In the genomic region with DNA sequence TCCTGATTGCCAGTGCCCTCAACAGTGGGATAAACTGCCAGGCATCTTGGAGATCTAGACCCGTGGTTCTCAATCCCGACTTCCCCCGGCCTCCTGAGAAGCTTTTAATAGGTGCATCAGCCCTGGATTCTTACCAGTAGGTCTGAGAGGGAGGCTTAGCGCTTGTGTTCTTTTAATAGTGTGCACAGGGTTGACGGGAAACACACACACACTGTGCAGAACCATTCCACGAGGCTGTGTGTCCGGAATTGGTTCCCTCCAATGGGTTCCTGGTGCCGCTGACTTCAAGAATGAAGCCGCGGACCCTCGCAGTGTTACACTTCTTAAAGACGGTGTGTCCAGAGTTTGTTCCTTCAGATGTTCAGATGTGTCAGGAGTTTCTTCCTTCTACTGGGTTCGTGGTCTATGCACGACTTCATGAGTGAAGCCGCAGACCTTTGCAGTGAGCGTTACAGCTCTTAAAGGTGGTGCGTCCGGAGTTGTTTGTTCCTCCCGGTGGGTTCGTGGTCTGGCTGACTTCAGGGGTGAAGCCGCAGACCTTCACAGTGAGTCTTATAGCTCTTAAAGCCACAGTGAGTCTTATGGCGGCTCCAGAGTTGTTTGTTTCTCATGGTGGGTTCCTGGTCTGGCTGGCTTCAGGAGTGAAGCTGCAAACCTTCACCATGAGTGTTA, we compare ENCODE assay signal across 16 cellular contexts. TPM values are rescaled to one million over a fixed set of nuclear protein-coding genes. Genes with fewer than 3 reads are reported as not detected.
DNase-seq lines count a peak whose midpoint lies in the region; ATAC-seq and TF ChIP-seq lines count a peak whose summit lies in the region.
"Had no signal": no experiment of that assay in that cellular context is flagged by ENCODE, and none has a peak within 500 bp of the region (broad histone marks: within the 10 kb centered on the region; RNA-seq: fewer than 3 reads in every experiment).

No MANE protein-coding gene starts in this region.

- H3K9me3 Mint-ChIP-seq in CD14-positive monocyte: peaks cover 2 to 31% (median 19%) of the 10 kb centered on the region in 7 donors
- H3K9me3 Mint-ChIP-seq in activated T-cell treated with anti-CD3 and anti-CD28 coated beads, Interleukin-2, amount 50 U/mL, for 4 hours: no peaks in the 10 kb centered on the region
- H3K9me3 Mint-ChIP-seq in natural killer cell treated with Interleukin-12 subunit alpha and Interleukin-12 subunit beta and Interleukin-15 and Interleukin-18, amount 100 ng/mL, for 72 hours: no peaks in the 10 kb centered on the region
- peaks cover 0 to 3% of the 10 kb centered on the region in 2 experiments; a peak in 3 of 5 replicates for H3K9me3 Mint-ChIP-seq in H9
- H3K9me3 Mint-ChIP-seq: endodermal cell had no signal

- H3K4me3 Mint-ChIP-seq in CD14-positive monocyte (peak overlapping the region; percentile 62 to 87), H9 (no peak overlapping the region)
- peak overlapping the region; percentile 65 for H3K4me3 Mint-ChIP-seq in activated T-cell treated with anti-CD3 and anti-CD28 coated beads, Interleukin-2, amount 50 U/mL, for 4 hours
- peak overlapping the region; percentile 72 for H3K4me3 Mint-ChIP-seq in natural killer cell treated with Interleukin-12 subunit alpha and Interleukin-12 subunit beta and Interleukin-15 and Interleukin-18, amount 100 ng/mL, for 72 hours
- H3K4me3 Mint-ChIP-seq: endodermal cell, WTC11 had no signal

- no peak overlapping the region for H2BK15ac ChIP-seq in H9 (ENCODE audit: low read depth, low read length)

- H3K27ac Mint-ChIP-seq in CD14-positive monocyte: peak overlapping the region in 1 of 7 donors; percentile 13
- H3K27ac Mint-ChIP-seq in natural killer cell treated with Interleukin-12 subunit alpha and Interleukin-12 subunit beta and Interleukin-15 and Interleukin-18, amount 100 ng/mL, for 72 hours: peak overlapping the region; percentile 7 to 36
- H3K27ac Mint-ChIP-seq in H9: no peak overlapping the region
- H3K27ac Mint-ChIP-seq: endodermal cell, WTC11 had no signal

- no peaks in the 10 kb centered on the region for H4K20me1 ChIP-seq in H9 (ENCODE audit: control insufficient read depth, insufficient read depth, insufficient read length)
- H4K20me1 ChIP-seq: BLaER1 treated with 17β-estradiol and CSF1 and Interleukin-3, amounts not matched to agents 10 nM and 100 nM had no signal

- no peak overlapping the region for H2BK5ac ChIP-seq in H9 (ENCODE audit: insufficient read length, low read length)

- no peak overlapping the region for H2AK5ac ChIP-seq in H9 (ENCODE audit: insufficient read length, low read length)

- intact Hi-C loops in CD14-positive monocyte (cut with micrococcal nuclease): loop anchor here in 1 of 2 donors (10.0 kb wide), 1 partner anchor 106 kb away; no protein-coding TSS in a partner anchor

- no CpG with 5 or more reads among the region's 22 CpGs for WGBS in H9 (ENCODE audit: extremely low coverage, insufficient read length, low lambda C conversion rate)

- ATAC-seq in activated T-cell treated with anti-CD3 and anti-CD28 coated beads, Interleukin-2, amount 50 U/mL, for 4 hours: peak; percentile 58 to 64
- peak; percentile 69 to 76 for ATAC-seq in natural killer cell treated with Interleukin-12 subunit alpha and Interleukin-12 subunit beta and Interleukin-15 and Interleukin-18, amount 100 ng/mL, for 72 hours
- no peak for ATAC-seq in HG03469 (IDR thresholded peaks at IDR 0.05; ENCODE audit: unreplicated experiment)
- no peak for ATAC-seq in GM21723 (IDR thresholded peaks at IDR 0.05; ENCODE audit: unreplicated experiment)
- ATAC-seq: right lobe of liver, WTC11 had no signal

- H4K5ac ChIP-seq in H9 (ENCODE audit: insufficient read length, low read depth, low read length): no peak overlapping the region

- no peak for TF ChIP-seq CTCF in CD14-positive monocyte (IDR thresholded peaks at IDR 0.05)
- TF ChIP-seq CTCF in H9 (conservative IDR thresholded peaks at IDR 0.05): no peak

- no peak overlapping the region for H3K9ac ChIP-seq in H9 (ENCODE audit: extremely low read depth, insufficient read length, low read length)
- H3K9ac ChIP-seq: BLaER1 treated with 17β-estradiol and CSF1 and Interleukin-3, amounts not matched to agents 10 nM and 100 nM had no signal

- H3K79me2 ChIP-seq in H9 (ENCODE audit: insufficient read depth, low read length): no peaks in the 10 kb centered on the region

- H3K27me3 Mint-ChIP-seq in CD14-positive monocyte (ENCODE audit: low read depth in 3 of 3): peaks cover 62 to 71% (median 64%) of the 10 kb centered on the region in 3 donors
- peaks cover 67% of the 10 kb centered on the region for H3K27me3 Mint-ChIP-seq in activated T-cell treated with anti-CD3 and anti-CD28 coated beads, Interleukin-2, amount 50 U/mL, for 4 hours (ENCODE audit: low read depth)
- peaks cover 25 to 31% of the 10 kb centered on the region in 2 donors for H3K27me3 Mint-ChIP-seq in natural killer cell treated with Interleukin-12 subunit alpha and Interleukin-12 subunit beta and Interleukin-15 and Interleukin-18, amount 100 ng/mL, for 72 hours
- H3K27me3 Mint-ChIP-seq in H9 (ENCODE audit: low read depth): peaks cover 8% of the 10 kb centered on the region

- no peak overlapping the region for H3K18ac ChIP-seq in H9 (ENCODE audit: insufficient read length, low read depth, low read length)

- H3K27me3 ChIP-seq in H9 (ENCODE audit: insufficient read depth, low read length): no peaks in the 10 kb centered on the region
- H3K27me3 ChIP-seq: BLaER1 treated with 17β-estradiol and CSF1 and Interleukin-3, amounts not matched to agents 10 nM and 100 nM; right lobe of liver had no signal

- no peak overlapping the region for H3T11ph ChIP-seq in H9 (ENCODE audit: low read length)

- no peak overlapping the region for H2AFZ ChIP-seq in H9 (ENCODE audit: low read length)

- H4K8ac ChIP-seq in H9 (replicated peaks; ENCODE audit: insufficient read length, low read depth, low read length): no peak overlapping the region

- no peak overlapping the region for H2BK120ac ChIP-seq in H9 (ENCODE audit: low read depth, low read length, poor library complexity, severe bottlenecking)

- no peak overlapping the region for H3K14ac ChIP-seq in H9 (ENCODE audit: insufficient read depth, low read length)

- H2BK20ac ChIP-seq in H9 (ENCODE audit: low read depth, low read length, poor library complexity, severe bottlenecking): no peak overlapping the region

- H3K36me3 Mint-ChIP-seq in CD14-positive monocyte (peaks cover 7 to 8% of the 10 kb centered on the region in 2 donors), H9 (ENCODE audit: insufficient read depth in 1 of 3, low read depth in 3 of 3) (no peaks in the 10 kb centered on the region)
- H3K36me3 Mint-ChIP-seq in activated T-cell treated with anti-CD3 and anti-CD28 coated beads, Interleukin-2, amount 50 U/mL, for 4 hours (ENCODE audit: insufficient read depth): no peaks in the 10 kb centered on the region
- H3K36me3 Mint-ChIP-seq in natural killer cell treated with Interleukin-12 subunit alpha and Interleukin-12 subunit beta and Interleukin-15 and Interleukin-18, amount 100 ng/mL, for 72 hours: no peaks in the 10 kb centered on the region
- H3K36me3 Mint-ChIP-seq: WTC11 had no signal

- H2BK12ac ChIP-seq in H9 (ENCODE audit: insufficient read length, low read depth, low read length): no peak overlapping the region

- H4K91ac ChIP-seq in H9 (ENCODE audit: insufficient read length, low read depth, low read length): no peak overlapping the region

- no peak overlapping the region for H3K4ac ChIP-seq in H9 (ENCODE audit: low read depth, low read length)

- no peak overlapping the region for H3K27ac ChIP-seq in H9 (ENCODE audit: insufficient read length, low read depth, low read length)
- H3K27ac ChIP-seq: BLaER1 treated with 17β-estradiol and CSF1 and Interleukin-3, amounts not matched to agents 10 nM and 100 nM; right lobe of liver had no signal

- DNase-seq in CD14-positive monocyte (ENCODE audit: low spot score) (no peak), KG1 (lab: John Stamatoyannopoulos, UW) (peak; percentile 61), H9 (no peak), T-helper 9 cell (no peak)
- peak; percentile 10 for DNase-seq in activated T-cell treated with anti-CD3 and anti-CD28 coated beads, Interleukin-2, amount 50 U/mL, for 4 hours
- peak; percentile 69 for DNase-seq in natural killer cell treated with Interleukin-12 subunit alpha and Interleukin-12 subunit beta and Interleukin-15 and Interleukin-18, amount 100 ng/mL, for 72 hours (ENCODE audit: low spot score)
- DNase-seq: endodermal cell; kidney glomerular epithelial cell; NCI-H510A; right lobe of liver; stimulated activated naive CD4-positive, alpha-beta T cell treated with Interleukin-2 at 50 U/mL for 16 hours had no signal

- no peaks in the 10 kb centered on the region for H3K4me1 ChIP-seq in H9 (ENCODE audit: insufficient read depth, low read length)

- H3K23ac ChIP-seq in H9 (ENCODE audit: insufficient read length, low read depth, low read length): no peak overlapping the region

- no peaks in the 10 kb centered on the region for H3K23me2 ChIP-seq in H9 (ENCODE audit: insufficient read length, low read depth, low read length, poor library complexity, severe bottlenecking)

- H3K4me2 ChIP-seq in H9 (ENCODE audit: insufficient read depth, insufficient read length, low read length): no peak overlapping the region
- H3K4me2 ChIP-seq: BLaER1 treated with 17β-estradiol and CSF1 and Interleukin-3, amounts not matched to agents 10 nM and 100 nM had no signal

- H3K56ac ChIP-seq in H9 (ENCODE audit: insufficient read length, low read depth, low read length): no peak overlapping the region

- peaks cover 44% of the 10 kb centered on the region for H3K4me1 Mint-ChIP-seq in CD14-positive monocyte
- H3K4me1 Mint-ChIP-seq in activated T-cell treated with anti-CD3 and anti-CD28 coated beads, Interleukin-2, amount 50 U/mL, for 4 hours (ENCODE audit: low read depth): peaks cover 20% of the 10 kb centered on the region
- H3K4me1 Mint-ChIP-seq in natural killer cell treated with Interleukin-12 subunit alpha and Interleukin-12 subunit beta and Interleukin-15 and Interleukin-18, amount 100 ng/mL, for 72 hours (ENCODE audit: low read depth in 2 of 2): peaks cover 18 to 40% of the 10 kb centered on the region in 2 donors
- no peaks in the 10 kb centered on the region for H3K4me1 Mint-ChIP-seq in H9
- H3K4me1 Mint-ChIP-seq: endodermal cell had no signal

- H3K79me1 ChIP-seq in H9 (ENCODE audit: insufficient read depth, low read depth, low read length, poor library complexity, severe bottlenecking): no peaks in the 10 kb centered on the region

- no peaks in the 10 kb centered on the region for H3K9me3 ChIP-seq in H9 (ENCODE audit: control insufficient read depth, low read depth, low read length)
- H3K9me3 ChIP-seq: right lobe of liver had no signal

RNA-seq across cellular contexts. Expression of gene PRSS3, which starts 46.6 kb away (rescaled TPM):
- not detected for polyA plus RNA-seq in CD14-positive monocyte
- total RNA-seq in activated T-cell treated with anti-CD3 and anti-CD28 coated beads, Interleukin-2, amount 50 U/mL, for 4 hours: 1 to 10 TPM in 1 of 3 donors, under 1 TPM in 2; 0.76 to 1.3 (median 0.82) TPM
- 1 to 10 TPM in 1 of 2 donors, not detected in 1; 1.3 TPM for total RNA-seq in natural killer cell treated with Interleukin-12 subunit alpha and Interleukin-12 subunit beta and Interleukin-15 and Interleukin-18, amount 100 ng/mL, for 72 hours
- total RNA-seq in H9 (2021): not detected in 2 replicates
- total RNA-seq: endodermal cell, myocyte had no signal

Comparison
In these comparisons a context has a peak if more than half of its experiments do, and no peak if none do; other contexts are left out.
1. DNase-seq: peak in KG1 (single experiment), activated T-cell treated with anti-CD3 and anti-CD28 coated beads, Interleukin-2, amount 50 U/mL, for 4 hours (single experiment) and natural killer cell treated with Interleukin-12 subunit alpha and Interleukin-12 subunit beta and Interleukin-15 and Interleukin-18, amount 100 ng/mL, for 72 hours (single experiment); none in CD14-positive monocyte (single experiment), H9 (single experiment) and T-helper 9 cell (single experiment).
2. H3K27ac Mint-ChIP-seq: peak in natural killer cell treated with Interleukin-12 subunit alpha and Interleukin-12 subunit beta and Interleukin-15 and Interleukin-18, amount 100 ng/mL, for 72 hours (2 of 2); none in H9 (0 of 3).
3. H3K4me3 Mint-ChIP-seq: peak in CD14-positive monocyte (2 of 2), activated T-cell treated with anti-CD3 and anti-CD28 coated beads, Interleukin-2, amount 50 U/mL, for 4 hours (single experiment) and natural killer cell treated with Interleukin-12 subunit alpha and Interleukin-12 subunit beta and Interleukin-15 and Interleukin-18, amount 100 ng/mL, for 72 hours (single experiment); none in H9 (0 of 2).
4. ATAC-seq: peak in activated T-cell treated with anti-CD3 and anti-CD28 coated beads, Interleukin-2, amount 50 U/mL, for 4 hours (2 of 2) and natural killer cell treated with Interleukin-12 subunit alpha and Interleukin-12 subunit beta and Interleukin-15 and Interleukin-18, amount 100 ng/mL, for 72 hours (2 of 2); none in HG03469 (single experiment) and GM21723 (single experiment).